ENCODE assay signal across 8 cellular contexts in the genomic region with DNA sequence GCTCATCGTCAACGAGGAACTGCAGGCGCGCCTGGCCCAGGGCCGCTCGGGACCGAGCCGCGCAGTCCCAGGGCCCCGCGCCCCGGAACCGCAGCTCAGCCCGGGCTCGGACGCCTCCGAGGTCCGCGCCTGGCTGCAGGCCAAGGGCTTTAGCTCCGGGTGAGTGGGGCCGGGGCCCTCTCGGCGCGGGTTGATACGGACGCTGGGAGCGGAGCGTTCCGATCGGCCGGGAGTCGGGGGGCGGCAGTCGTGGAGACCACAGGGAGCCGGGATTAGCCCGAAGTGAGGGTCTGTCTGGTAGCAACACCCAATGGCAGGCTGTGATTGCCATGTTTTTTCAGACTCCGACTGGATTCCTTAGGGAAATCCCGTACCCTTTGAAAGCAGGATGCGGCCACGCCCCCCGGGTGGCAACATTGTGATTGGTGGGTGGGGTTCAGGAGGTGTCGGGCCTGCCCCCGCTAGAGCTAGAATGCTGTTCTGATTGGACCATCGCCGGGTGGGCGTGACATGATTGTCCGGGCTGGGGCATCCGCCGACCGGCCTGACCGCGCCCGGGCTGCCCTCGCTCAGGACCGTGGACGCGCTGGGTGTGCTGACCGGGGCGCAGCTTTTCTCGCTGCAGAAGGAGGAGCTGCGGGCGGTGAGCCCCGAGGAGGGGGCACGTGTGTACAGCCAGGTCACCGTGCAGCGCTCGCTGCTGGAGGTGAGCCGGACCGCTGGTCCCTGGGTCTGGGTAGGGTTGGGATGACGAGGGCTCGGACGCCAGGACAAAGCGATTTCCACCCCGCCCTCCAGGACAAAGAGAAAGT. TPM values are rescaled to one million over a fixed set of nuclear protein-coding genes. Genes with fewer than 3 reads are reported as not detected.
DNase-seq lines count a peak whose midpoint lies in the region; ATAC-seq, FAIRE-seq and TF ChIP-seq lines count a peak whose summit lies in the region.

No MANE protein-coding gene starts in this region.

- DNase-seq in AG09319 (ENCODE audit: extremely low read depth, low read depth) (peak; percentile 72), HFFc6 (peak; percentile 92), dorsolateral prefrontal cortex (peak; percentile 68 to 85 (median 79)), keratinocyte (ENCODE audit: low read depth, low spot score) (no peak), SHP77 (lab: John Stamatoyannopoulos, UW) (no peak)
- DNase-seq in activated CD4-positive, alpha-beta T cell treated with anti-CD3 and anti-CD28 coated beads for 36 hours, result peak; percentile 71

- peak; percentile 56 for FAIRE-seq in keratinocyte (lab: Jason Lieb, UNC)

- TF ChIP-seq CTCF in AG09319 (IDR thresholded peaks at IDR 0.05; ENCODE audit: low read depth, low read length), result no peak
- no peak for TF ChIP-seq CTCF in HFFc6 (IDR thresholded peaks at IDR 0.05)
- peak in 4 of 56 donors; percentile 15 to 33 (median 29) for TF ChIP-seq CTCF in dorsolateral prefrontal cortex (IDR thresholded peaks at IDR 0.05 in 54 of 56, conservative IDR thresholded peaks at IDR 0.05 in 2 of 56; ENCODE audit: low read depth in 1 of 56, partially characterized antibody in 56 of 56)
- no peak for TF ChIP-seq CTCF in keratinocyte (optimal IDR thresholded peaks at IDR 0.05 in 1 of 3, IDR thresholded peaks at IDR 0.05 in 1 of 3, conservative IDR thresholded peaks at IDR 0.05 in 1 of 3; ENCODE audit: extremely low read depth in 1 of 3, insufficient read depth in 2 of 3, low read length in 3 of 3)

- CTCF ChIA-PET in activated CD4-positive, alpha-beta T cell treated with anti-CD3 and anti-CD28 coated beads for 36 hours (lab: Charles Lee), result interaction anchor here (1.0 to 1.7 kb wide), 3 partner anchors 8 to 417 kb away, joined by 3 to 7 read pairs (median 4); a partner anchor contains a TSS

- no peaks in the 10 kb centered on the region for H3K9me1 ChIP-seq in keratinocyte (ENCODE audit: control insufficient read depth, extremely low read depth, insufficient read depth, low read length)

- dilution Hi-C loops in keratinocyte (cut with MboI; ENCODE audit: extremely low pct_ligation_motif_present, low sequenced_read_pairs), result no loop called here

- peaks cover 14% of the 10 kb centered on the region for H4K20me1 ChIP-seq in keratinocyte (ENCODE audit: control insufficient read depth, extremely low read depth, insufficient read depth, low read length)

- peak overlapping the region; percentile 81 for H3K27ac Mint-ChIP-seq in HFFc6
- no peak overlapping the region for H3K27ac Mint-ChIP-seq in activated CD4-positive, alpha-beta T cell treated with anti-CD3 and anti-CD28 coated beads for 36 hours

- H3K4me1 ChIP-seq in keratinocyte (ENCODE audit: control insufficient read depth, extremely low read depth, insufficient read depth, low read length) (peaks cover 7% of the 10 kb centered on the region), skeletal muscle satellite cell (ENCODE audit: control insufficient read depth, insufficient read depth, low read length) (peaks cover 23% of the 10 kb centered on the region)

- POLR2A ChIA-PET in activated CD4-positive, alpha-beta T cell treated with anti-CD3 and anti-CD28 coated beads for 36 hours (lab: Charles Lee), result no interaction called here

- peaks cover 10% of the 10 kb centered on the region for H3K9me3 Mint-ChIP-seq in HFFc6
- H3K9me3 Mint-ChIP-seq in activated CD4-positive, alpha-beta T cell treated with anti-CD3 and anti-CD28 coated beads for 36 hours (ENCODE audit: low read depth), result peaks cover 2% of the 10 kb centered on the region

- H3K9me3 ChIP-seq in keratinocyte (ENCODE audit: control insufficient read depth, low read depth, low read length) (no peaks in the 10 kb centered on the region), skeletal muscle satellite cell (replicated peaks; ENCODE audit: low read length) (peaks cover 3% of the 10 kb centered on the region)

- peak overlapping the region; percentile 21 to 73 (median 57) for H3K4me3 ChIP-seq in dorsolateral prefrontal cortex
- peak overlapping the region in 2 of 3 experiments; percentile 46 to 59 for H3K4me3 ChIP-seq in keratinocyte (ENCODE audit: control insufficient read depth in 2 of 3, extremely low read depth in 1 of 3, insufficient read depth in 2 of 3, low read depth in 1 of 3, low read length in 3 of 3)
- H3K4me3 ChIP-seq in skeletal muscle satellite cell (ENCODE audit: low read length), result peak overlapping the region; percentile 75

- intact Hi-C loops in activated CD4-positive, alpha-beta T cell treated with anti-CD3 and anti-CD28 coated beads for 36 hours (cut with DNase I, micrococcal nuclease), result no loop called here
- intact Hi-C loops in dorsolateral prefrontal cortex (cut with DNase I), result no loop called here

- H3K9ac ChIP-seq in keratinocyte (ENCODE audit: control insufficient read depth, extremely low read depth, insufficient read depth, low read length) (peak overlapping the region; percentile 44), skeletal muscle satellite cell (ENCODE audit: low read depth, low read length) (peak overlapping the region; percentile 68)

- H3K4me2 ChIP-seq in keratinocyte (ENCODE audit: control insufficient read depth, extremely low read depth, insufficient read depth, low read depth, low read length) (peak overlapping the region; percentile 88), skeletal muscle satellite cell (ENCODE audit: low read length) (peak overlapping the region; percentile 100)

- ATAC-seq in activated CD4-positive, alpha-beta T cell treated with anti-CD3 and anti-CD28 coated beads for 36 hours, result peak; percentile 66
- ATAC-seq in GM18867 (IDR thresholded peaks at IDR 0.05; ENCODE audit: unreplicated experiment), result no peak

- peaks cover 10 to 18% of the 10 kb centered on the region in 2 experiments for H3K36me3 ChIP-seq in keratinocyte (ENCODE audit: control insufficient read depth in 2 of 2, extremely low read depth in 1 of 2, insufficient read depth in 2 of 2, low read length in 2 of 2)
- H3K36me3 ChIP-seq in skeletal muscle satellite cell (ENCODE audit: insufficient read depth, low read length), result peaks cover 9% of the 10 kb centered on the region

- H3K4me3 Mint-ChIP-seq in HFFc6, result peak overlapping the region; percentile 89
- peak overlapping the region; percentile 19 for H3K4me3 Mint-ChIP-seq in activated CD4-positive, alpha-beta T cell treated with anti-CD3 and anti-CD28 coated beads for 36 hours

- H3K27ac ChIP-seq in dorsolateral prefrontal cortex (peak overlapping the region in 2 of 59 donors; percentile 8 to 27), keratinocyte (ENCODE audit: control insufficient read depth, insufficient read depth, low read length) (peak overlapping the region; percentile 14)

- 0 out of 2 replicates have a peak, but pooled peaks cover 10% of the 10 kb centered on the region for H3K36me3 Mint-ChIP-seq in HFFc6 (ENCODE audit: low read depth)
- H3K36me3 Mint-ChIP-seq in activated CD4-positive, alpha-beta T cell treated with anti-CD3 and anti-CD28 coated beads for 36 hours (ENCODE audit: low read depth), result peaks cover 30% of the 10 kb centered on the region

- H3K4me1 Mint-ChIP-seq in HFFc6 (ENCODE audit: low read depth), result peaks cover 18% of the 10 kb centered on the region
- peaks cover 22% of the 10 kb centered on the region for H3K4me1 Mint-ChIP-seq in activated CD4-positive, alpha-beta T cell treated with anti-CD3 and anti-CD28 coated beads for 36 hours

- peaks cover 37% of the 10 kb centered on the region for H3K27me3 Mint-ChIP-seq in HFFc6 (ENCODE audit: insufficient read depth)
- peaks cover 44% of the 10 kb centered on the region for H3K27me3 Mint-ChIP-seq in activated CD4-positive, alpha-beta T cell treated with anti-CD3 and anti-CD28 coated beads for 36 hours

- H3K27me3 ChIP-seq in dorsolateral prefrontal cortex (peaks cover 0 to 52% (median 44%) of the 10 kb centered on the region in 45 donors), keratinocyte (ENCODE audit: control insufficient read depth, extremely low read depth, insufficient read depth, low read length) (peaks cover 13% of the 10 kb centered on the region), skeletal muscle satellite cell (ENCODE audit: control insufficient read depth, insufficient read depth, low read length) (peaks cover 41% of the 10 kb centered on the region)

- no peaks in the 10 kb centered on the region for H3K79me2 ChIP-seq in keratinocyte (ENCODE audit: control insufficient read depth, insufficient read depth, low read length)

- H2AFZ ChIP-seq in keratinocyte (ENCODE audit: control insufficient read depth, low read length), result no peak overlapping the region

RNA-seq across cellular contexts. Expression of a gene that starts 11.3 kb away (rescaled TPM):
- total RNA-seq in HFFc6 (2021; fragmentation: NEBNext Ultra II Directional; extraction: Animal tissue kit (Norgen Biotek cat#: 25700)), result under 1 TPM in 5 of 6 experiments, not detected in 1; 0.55 to 0.94 (median 0.64) TPM
- total RNA-seq in activated CD4-positive, alpha-beta T cell treated with anti-CD3 and anti-CD28 coated beads for 36 hours, result 1 to 10 TPM; 2.2 to 2.3 TPM
- total RNA-seq in dorsolateral prefrontal cortex, result 1 to 10 TPM in 45 of 120 experiments, under 1 TPM in 28, not detected in 47; 0.16 to 4.1 (median 1.1) TPM
- polyA plus RNA-seq in keratinocyte, result 20.1 to 37.3 TPM (median 26.0 TPM) in 3 replicates
- 273 TPM for polyA plus RNA-seq in keratinocyte (2011; ENCODE audit: low read depth)
- polyA plus RNA-seq in keratinocyte (2011; cell fraction: cytosol; rRNA removed), result 16.9 and 29.1 TPM in 2 replicates
- polyA plus RNA-seq in keratinocyte (2011; cell fraction: nucleus; rRNA removed), result 128 and 147 TPM in 2 replicates
- 33.8 and 363 TPM in 2 replicates for polyA plus RNA-seq in keratinocyte (2012; ENCODE audit: low replicate concordance)
- 23.5 to 49.5 TPM (median 38.9 TPM) in 3 replicates for polyA minus RNA-seq in keratinocyte
- polyA minus RNA-seq in keratinocyte (2011; cell fraction: cytosol; rRNA and poly(A)+ RNA removed), result 27.6 TPM
- 25.4 and 32.1 TPM in 2 replicates for polyA minus RNA-seq in keratinocyte (2011; cell fraction: nucleus; rRNA and poly(A)+ RNA removed)
- total RNA-seq in skeletal muscle satellite cell (2012; rRNA removed), result 1.5 and 1.7 TPM in 2 replicates

RNA-seq across cellular contexts. Expression of a gene that starts 24.0 kb away (rescaled TPM):
- total RNA-seq in HFFc6 (2021; fragmentation: NEBNext Ultra II Directional; extraction: Animal tissue kit (Norgen Biotek cat#: 25700)), result 1 to 10 TPM; 2.4 to 3.3 (median 2.8) TPM
- 10 to 100 TPM; 11.9 to 12.8 TPM for total RNA-seq in activated CD4-positive, alpha-beta T cell treated with anti-CD3 and anti-CD28 coated beads for 36 hours
- total RNA-seq in dorsolateral prefrontal cortex, result 10 to 100 TPM; 13.6 to 43.3 (median 26.4) TPM
- polyA plus RNA-seq in keratinocyte, result 10.6 to 16.3 TPM (median 11.9 TPM) in 3 replicates
- polyA plus RNA-seq in keratinocyte (2011; ENCODE audit: low read depth), result 24.6 TPM
- 9.4 and 10.7 TPM in 2 replicates for polyA plus RNA-seq in keratinocyte (2011; cell fraction: cytosol; rRNA removed)
- polyA plus RNA-seq in keratinocyte (2011; cell fraction: nucleus; rRNA removed), result 28.4 and 30.3 TPM in 2 replicates
- 10.6 and 59.3 TPM in 2 replicates for polyA plus RNA-seq in keratinocyte (2012; ENCODE audit: low replicate concordance)
- 13.5 to 28.4 TPM (median 17.9 TPM) in 3 replicates for polyA minus RNA-seq in keratinocyte
- polyA minus RNA-seq in keratinocyte (2011; cell fraction: cytosol; rRNA and poly(A)+ RNA removed), result 12.1 TPM
- 20.5 and 21.5 TPM in 2 replicates for polyA minus RNA-seq in keratinocyte (2011; cell fraction: nucleus; rRNA and poly(A)+ RNA removed)
- total RNA-seq in skeletal muscle satellite cell (2012; rRNA removed), result 11.4 and 14.2 TPM in 2 replicates

RNA-seq across cellular contexts. Expression of a gene that starts 30.5 kb away (rescaled TPM):
- total RNA-seq in HFFc6 (2021; fragmentation: NEBNext Ultra II Directional; extraction: Animal tissue kit (Norgen Biotek cat#: 25700)), result 10 to 100 TPM; 82.7 to 96.0 (median 91.9) TPM
- 10 to 100 TPM; 66.1 to 69.8 TPM for total RNA-seq in activated CD4-positive, alpha-beta T cell treated with anti-CD3 and anti-CD28 coated beads for 36 hours
- total RNA-seq in dorsolateral prefrontal cortex, result 100 to 1,000 TPM; 105 to 212 (median 148) TPM
- polyA plus RNA-seq in keratinocyte, result 22.9 to 41.2 TPM (median 24.7 TPM) in 3 replicates
- 15.7 TPM for polyA plus RNA-seq in keratinocyte (2011; ENCODE audit: low read depth)
- polyA plus RNA-seq in keratinocyte (2011; cell fraction: cytosol; rRNA removed), result 7.6 and 16.9 TPM in 2 replicates
- polyA plus RNA-seq in keratinocyte (2011; cell fraction: nucleus; rRNA removed), result 83.9 and 118 TPM in 2 replicates
- 26.9 and 37.2 TPM in 2 replicates for polyA plus RNA-seq in keratinocyte (2012; ENCODE audit: low replicate concordance)
- polyA minus RNA-seq in keratinocyte, result 11.8 to 24.6 TPM (median 18.4 TPM) in 3 replicates
- polyA minus RNA-seq in keratinocyte (2011; cell fraction: cytosol; rRNA and poly(A)+ RNA removed), result 23.6 TPM
- 25.2 and 35.6 TPM in 2 replicates for polyA minus RNA-seq in keratinocyte (2011; cell fraction: nucleus; rRNA and poly(A)+ RNA removed)
- 42.4 and 51.5 TPM in 2 replicates for total RNA-seq in skeletal muscle satellite cell (2012; rRNA removed)

RNA-seq across cellular contexts. Expression of a gene that starts 48.9 kb away (rescaled TPM):
- total RNA-seq in HFFc6 (2021; fragmentation: NEBNext Ultra II Directional; extraction: Animal tissue kit (Norgen Biotek cat#: 25700)), result not detected
- under 1 TPM in 1 of 2 experiments, not detected in 1; 0.09 TPM for total RNA-seq in activated CD4-positive, alpha-beta T cell treated with anti-CD3 and anti-CD28 coated beads for 36 hours
- 1 to 10 TPM in 115 of 120 experiments, under 1 TPM in 5; 0.57 to 7.9 (median 3.3) TPM for total RNA-seq in dorsolateral prefrontal cortex
- polyA plus RNA-seq in keratinocyte, result 0.04 to 0.09 TPM in 2 of 3 replicates, not detected in the other
- polyA plus RNA-seq in keratinocyte (2011; ENCODE audit: low read depth), result not detected
- polyA plus RNA-seq in keratinocyte (2011; cell fraction: cytosol; rRNA removed), result 0.04 and 0.06 TPM in 2 replicates
- 0.25 and 0.31 TPM in 2 replicates for polyA plus RNA-seq in keratinocyte (2011; cell fraction: nucleus; rRNA removed)
- polyA plus RNA-seq in keratinocyte (2012; ENCODE audit: low replicate concordance), result 0.66 TPM in 1 of 2 replicates, not detected in the other
- polyA minus RNA-seq in keratinocyte, result 0.13 to 0.20 TPM in 2 of 3 replicates, not detected in the other
- not detected for polyA minus RNA-seq in keratinocyte (2011; cell fraction: cytosol; rRNA and poly(A)+ RNA removed)
- polyA minus RNA-seq in keratinocyte (2011; cell fraction: nucleus; rRNA and poly(A)+ RNA removed), result 0.78 TPM in 1 of 2 replicates, not detected in the other
- total RNA-seq in skeletal muscle satellite cell (2012; rRNA removed), result not detected in 2 replicates

Comparison
In these comparisons a context has a peak if more than half of its experiments do, and no peak if none do; other contexts are left out.
1. DNase-seq: peak in AG09319 (single experiment), HFFc6 (single experiment), activated CD4-positive, alpha-beta T cell treated with anti-CD3 and anti-CD28 coated beads for 36 hours (single experiment) and dorsolateral prefrontal cortex (10 of 10); none in keratinocyte (single experiment) and SHP77 (0 of 2).
2. Peak in every context shown above with its lines, with median percentiles within 50 percentile points of each other: H3K4me3 ChIP-seq.